ENCODE assay signal across 1 cellular context in the genomic region with DNA sequence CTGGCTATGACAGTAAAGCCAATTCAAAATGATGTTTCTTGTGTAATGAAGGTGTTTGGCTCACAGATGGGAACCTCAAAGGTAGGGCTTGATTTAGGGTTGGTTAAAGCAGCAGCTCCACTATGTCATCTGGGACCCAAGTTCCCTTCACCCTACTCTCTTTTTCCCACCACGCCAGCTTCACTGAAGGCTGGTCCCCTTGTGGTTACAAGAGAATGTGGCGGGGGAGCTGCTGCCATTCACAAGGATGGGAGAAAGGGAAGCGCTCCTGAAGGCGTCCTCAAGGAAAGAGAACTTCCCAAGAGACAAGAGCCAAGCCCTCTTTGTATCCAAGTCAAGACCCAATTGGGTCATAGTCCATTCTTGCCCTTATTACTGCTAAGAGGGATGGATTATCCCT.
TF ChIP-seq lines count a peak whose summit lies in the region.

No MANE protein-coding gene starts in this region.

TF ChIP-seq in GM23338, 12 proteins besides CTCF, POLR2A, EP300 and RAD21 (continued from another document):
- TF ChIP-seq, protein P1, sequence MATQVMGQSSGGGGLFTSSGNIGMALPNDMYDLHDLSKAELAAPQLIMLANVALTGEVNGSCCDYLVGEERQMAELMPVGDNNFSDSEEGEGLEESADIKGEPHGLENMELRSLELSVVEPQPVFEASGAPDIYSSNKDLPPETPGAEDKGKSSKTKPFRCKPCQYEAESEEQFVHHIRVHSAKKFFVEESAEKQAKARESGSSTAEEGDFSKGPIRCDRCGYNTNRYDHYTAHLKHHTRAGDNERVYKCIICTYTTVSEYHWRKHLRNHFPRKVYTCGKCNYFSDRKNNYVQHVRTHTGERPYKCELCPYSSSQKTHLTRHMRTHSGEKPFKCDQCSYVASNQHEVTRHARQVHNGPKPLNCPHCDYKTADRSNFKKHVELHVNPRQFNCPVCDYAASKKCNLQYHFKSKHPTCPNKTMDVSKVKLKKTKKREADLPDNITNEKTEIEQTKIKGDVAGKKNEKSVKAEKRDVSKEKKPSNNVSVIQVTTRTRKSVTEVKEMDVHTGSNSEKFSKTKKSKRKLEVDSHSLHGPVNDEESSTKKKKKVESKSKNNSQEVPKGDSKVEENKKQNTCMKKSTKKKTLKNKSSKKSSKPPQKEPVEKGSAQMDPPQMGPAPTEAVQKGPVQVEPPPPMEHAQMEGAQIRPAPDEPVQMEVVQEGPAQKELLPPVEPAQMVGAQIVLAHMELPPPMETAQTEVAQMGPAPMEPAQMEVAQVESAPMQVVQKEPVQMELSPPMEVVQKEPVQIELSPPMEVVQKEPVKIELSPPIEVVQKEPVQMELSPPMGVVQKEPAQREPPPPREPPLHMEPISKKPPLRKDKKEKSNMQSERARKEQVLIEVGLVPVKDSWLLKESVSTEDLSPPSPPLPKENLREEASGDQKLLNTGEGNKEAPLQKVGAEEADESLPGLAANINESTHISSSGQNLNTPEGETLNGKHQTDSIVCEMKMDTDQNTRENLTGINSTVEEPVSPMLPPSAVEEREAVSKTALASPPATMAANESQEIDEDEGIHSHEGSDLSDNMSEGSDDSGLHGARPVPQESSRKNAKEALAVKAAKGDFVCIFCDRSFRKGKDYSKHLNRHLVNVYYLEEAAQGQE (IDR thresholded peaks at IDR 0.05; ENCODE audit: unreplicated experiment), result no peak
